2 cellular contexts compared by ENCODE assay signal in the genomic region with DNA sequence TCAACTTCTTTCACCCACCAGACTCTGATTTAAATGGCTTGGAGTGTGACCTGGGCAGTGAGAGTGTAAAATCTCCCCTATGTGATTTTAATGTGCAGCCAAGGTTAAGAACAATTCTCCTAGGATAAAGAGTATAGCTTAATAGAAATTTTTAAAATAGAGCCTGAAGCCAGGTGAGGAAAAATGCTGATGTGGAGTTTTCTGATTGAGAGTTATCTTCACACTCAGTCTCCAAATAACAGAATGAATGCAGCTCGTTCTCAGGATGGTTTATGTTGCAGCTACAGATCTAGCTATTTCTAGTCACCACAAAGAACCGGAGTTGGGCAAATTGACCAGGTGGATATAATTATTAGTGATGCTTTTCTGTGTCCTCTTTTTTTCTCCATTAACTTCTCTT.
TF ChIP-seq lines count a peak whose summit lies in the region.

No MANE protein-coding gene starts in this region.

TF ChIP-seq in HepG2, 621 proteins besides CTCF, POLR2A, EP300 and RAD21 (continued from another document):
- TF ChIP-seq ZBTB1 (CRISPR knock-in tag; IDR thresholded peaks at IDR 0.05; ENCODE audit: borderline replicate concordance) (no peak), CEBPG (CRISPR knock-in tag; IDR thresholded peaks at IDR 0.05) (no peak), MAF1 (CRISPR knock-in tag; IDR thresholded peaks at IDR 0.05; ENCODE audit: borderline replicate concordance) (no peak), HNF4G (IDR thresholded peaks at IDR 0.05; ENCODE audit: borderline replicate concordance, low read depth, low read length) (no peak), HNF4G (CRISPR knock-in tag; IDR thresholded peaks at IDR 0.05; ENCODE audit: borderline replicate concordance, low read depth) (no peak), MTF1 (CRISPR knock-in tag; IDR thresholded peaks at IDR 0.05) (no peak), ZNF768 (CRISPR knock-in tag; IDR thresholded peaks at IDR 0.05) (no peak)
- TF ChIP-seq, protein P1, sequence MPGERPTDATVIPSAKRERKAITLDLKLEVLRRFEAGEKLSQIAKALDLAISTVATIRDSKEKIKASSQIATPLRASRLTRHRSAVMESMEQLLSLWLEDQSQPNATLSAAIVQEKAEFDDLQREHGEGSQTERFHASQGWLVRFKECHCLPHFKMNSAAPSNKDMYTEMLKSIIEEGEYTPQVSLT (CRISPR knock-in tag; IDR thresholded peaks at IDR 0.05; ENCODE audit: borderline replicate concordance, low read depth) = no peak

TF ChIP-seq in K562, 482 proteins besides CTCF, POLR2A, EP300 and RAD21 (continued from another document and continues in another):
- TF ChIP-seq, protein P2, sequence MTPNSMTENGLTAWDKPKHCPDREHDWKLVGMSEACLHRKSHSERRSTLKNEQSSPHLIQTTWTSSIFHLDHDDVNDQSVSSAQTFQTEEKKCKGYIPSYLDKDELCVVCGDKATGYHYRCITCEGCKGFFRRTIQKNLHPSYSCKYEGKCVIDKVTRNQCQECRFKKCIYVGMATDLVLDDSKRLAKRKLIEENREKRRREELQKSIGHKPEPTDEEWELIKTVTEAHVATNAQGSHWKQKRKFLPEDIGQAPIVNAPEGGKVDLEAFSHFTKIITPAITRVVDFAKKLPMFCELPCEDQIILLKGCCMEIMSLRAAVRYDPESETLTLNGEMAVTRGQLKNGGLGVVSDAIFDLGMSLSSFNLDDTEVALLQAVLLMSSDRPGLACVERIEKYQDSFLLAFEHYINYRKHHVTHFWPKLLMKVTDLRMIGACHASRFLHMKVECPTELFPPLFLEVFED (CRISPR knock-in tag; conservative IDR thresholded peaks at IDR 0.05) = no peak
- TF ChIP-seq FOXJ3 (CRISPR knock-in tag; IDR thresholded peaks at IDR 0.05) = no peak
- no peak for TF ChIP-seq NUFIP1 (IDR thresholded peaks at IDR 0.05; ENCODE audit: partially characterized antibody)
- no peak for TF ChIP-seq RFX7 (CRISPR knock-in tag; IDR thresholded peaks at IDR 0.05)
- no peak for TF ChIP-seq SMAD3 (CRISPR knock-in tag; conservative IDR thresholded peaks at IDR 0.05)
- TF ChIP-seq, protein P3, sequence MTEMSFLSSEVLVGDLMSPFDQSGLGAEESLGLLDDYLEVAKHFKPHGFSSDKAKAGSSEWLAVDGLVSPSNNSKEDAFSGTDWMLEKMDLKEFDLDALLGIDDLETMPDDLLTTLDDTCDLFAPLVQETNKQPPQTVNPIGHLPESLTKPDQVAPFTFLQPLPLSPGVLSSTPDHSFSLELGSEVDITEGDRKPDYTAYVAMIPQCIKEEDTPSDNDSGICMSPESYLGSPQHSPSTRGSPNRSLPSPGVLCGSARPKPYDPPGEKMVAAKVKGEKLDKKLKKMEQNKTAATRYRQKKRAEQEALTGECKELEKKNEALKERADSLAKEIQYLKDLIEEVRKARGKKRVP (CRISPR knock-in tag; IDR thresholded peaks at IDR 0.05) = no peak
- no peak for TF ChIP-seq FOS (IDR thresholded peaks at IDR 0.05; ENCODE audit: extremely low read depth, insufficient read length)
- TF ChIP-seq SRSF3 (IDR thresholded peaks at IDR 0.05; ENCODE audit: insufficient read depth, low read length) = no peak
- TF ChIP-seq TRIM28 (IDR thresholded peaks at IDR 0.05) = no peak
- TF ChIP-seq, protein P4, sequence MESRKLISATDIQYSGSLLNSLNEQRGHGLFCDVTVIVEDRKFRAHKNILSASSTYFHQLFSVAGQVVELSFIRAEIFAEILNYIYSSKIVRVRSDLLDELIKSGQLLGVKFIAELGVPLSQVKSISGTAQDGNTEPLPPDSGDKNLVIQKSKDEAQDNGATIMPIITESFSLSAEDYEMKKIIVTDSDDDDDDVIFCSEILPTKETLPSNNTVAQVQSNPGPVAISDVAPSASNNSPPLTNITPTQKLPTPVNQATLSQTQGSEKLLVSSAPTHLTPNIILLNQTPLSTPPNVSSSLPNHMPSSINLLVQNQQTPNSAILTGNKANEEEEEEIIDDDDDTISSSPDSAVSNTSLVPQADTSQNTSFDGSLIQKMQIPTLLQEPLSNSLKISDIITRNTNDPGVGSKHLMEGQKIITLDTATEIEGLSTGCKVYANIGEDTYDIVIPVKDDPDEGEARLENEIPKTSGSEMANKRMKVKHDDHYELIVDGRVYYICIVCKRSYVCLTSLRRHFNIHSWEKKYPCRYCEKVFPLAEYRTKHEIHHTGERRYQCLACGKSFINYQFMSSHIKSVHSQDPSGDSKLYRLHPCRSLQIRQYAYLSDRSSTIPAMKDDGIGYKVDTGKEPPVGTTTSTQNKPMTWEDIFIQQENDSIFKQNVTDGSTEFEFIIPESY (CRISPR knock-in tag; IDR thresholded peaks at IDR 0.05) = no peak
- TF ChIP-seq NCOR1 (IDR thresholded peaks at IDR 0.05) = no peak
- TF ChIP-seq, protein P5, sequence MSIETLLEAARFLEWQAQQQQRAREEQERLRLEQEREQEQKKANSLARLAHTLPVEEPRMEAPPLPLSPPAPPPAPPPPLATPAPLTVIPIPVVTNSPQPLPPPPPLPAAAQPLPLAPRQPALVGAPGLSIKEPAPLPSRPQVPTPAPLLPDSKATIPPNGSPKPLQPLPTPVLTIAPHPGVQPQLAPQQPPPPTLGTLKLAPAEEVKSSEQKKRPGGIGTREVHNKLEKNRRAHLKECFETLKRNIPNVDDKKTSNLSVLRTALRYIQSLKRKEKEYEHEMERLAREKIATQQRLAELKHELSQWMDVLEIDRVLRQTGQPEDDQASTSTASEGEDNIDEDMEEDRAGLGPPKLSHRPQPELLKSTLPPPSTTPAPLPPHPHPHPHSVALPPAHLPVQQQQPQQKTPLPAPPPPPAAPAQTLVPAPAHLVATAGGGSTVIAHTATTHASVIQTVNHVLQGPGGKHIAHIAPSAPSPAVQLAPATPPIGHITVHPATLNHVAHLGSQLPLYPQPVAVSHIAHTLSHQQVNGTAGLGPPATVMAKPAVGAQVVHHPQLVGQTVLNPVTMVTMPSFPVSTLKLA (conservative IDR thresholded peaks at IDR 0.05) = no peak
- TF ChIP-seq, protein P6, sequence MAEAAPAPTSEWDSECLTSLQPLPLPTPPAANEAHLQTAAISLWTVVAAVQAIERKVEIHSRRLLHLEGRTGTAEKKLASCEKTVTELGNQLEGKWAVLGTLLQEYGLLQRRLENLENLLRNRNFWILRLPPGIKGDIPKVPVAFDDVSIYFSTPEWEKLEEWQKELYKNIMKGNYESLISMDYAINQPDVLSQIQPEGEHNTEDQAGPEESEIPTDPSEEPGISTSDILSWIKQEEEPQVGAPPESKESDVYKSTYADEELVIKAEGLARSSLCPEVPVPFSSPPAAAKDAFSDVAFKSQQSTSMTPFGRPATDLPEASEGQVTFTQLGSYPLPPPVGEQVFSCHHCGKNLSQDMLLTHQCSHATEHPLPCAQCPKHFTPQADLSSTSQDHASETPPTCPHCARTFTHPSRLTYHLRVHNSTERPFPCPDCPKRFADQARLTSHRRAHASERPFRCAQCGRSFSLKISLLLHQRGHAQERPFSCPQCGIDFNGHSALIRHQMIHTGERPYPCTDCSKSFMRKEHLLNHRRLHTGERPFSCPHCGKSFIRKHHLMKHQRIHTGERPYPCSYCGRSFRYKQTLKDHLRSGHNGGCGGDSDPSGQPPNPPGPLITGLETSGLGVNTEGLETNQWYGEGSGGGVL (CRISPR knock-in tag; IDR thresholded peaks at IDR 0.05) = no peak
- TF ChIP-seq NFYB (IDR thresholded peaks at IDR 0.05; ENCODE audit: extremely low read depth, insufficient read length) = no peak
- no peak for TF ChIP-seq EP400 (IDR thresholded peaks at IDR 0.05)
- TF ChIP-seq, protein P7, sequence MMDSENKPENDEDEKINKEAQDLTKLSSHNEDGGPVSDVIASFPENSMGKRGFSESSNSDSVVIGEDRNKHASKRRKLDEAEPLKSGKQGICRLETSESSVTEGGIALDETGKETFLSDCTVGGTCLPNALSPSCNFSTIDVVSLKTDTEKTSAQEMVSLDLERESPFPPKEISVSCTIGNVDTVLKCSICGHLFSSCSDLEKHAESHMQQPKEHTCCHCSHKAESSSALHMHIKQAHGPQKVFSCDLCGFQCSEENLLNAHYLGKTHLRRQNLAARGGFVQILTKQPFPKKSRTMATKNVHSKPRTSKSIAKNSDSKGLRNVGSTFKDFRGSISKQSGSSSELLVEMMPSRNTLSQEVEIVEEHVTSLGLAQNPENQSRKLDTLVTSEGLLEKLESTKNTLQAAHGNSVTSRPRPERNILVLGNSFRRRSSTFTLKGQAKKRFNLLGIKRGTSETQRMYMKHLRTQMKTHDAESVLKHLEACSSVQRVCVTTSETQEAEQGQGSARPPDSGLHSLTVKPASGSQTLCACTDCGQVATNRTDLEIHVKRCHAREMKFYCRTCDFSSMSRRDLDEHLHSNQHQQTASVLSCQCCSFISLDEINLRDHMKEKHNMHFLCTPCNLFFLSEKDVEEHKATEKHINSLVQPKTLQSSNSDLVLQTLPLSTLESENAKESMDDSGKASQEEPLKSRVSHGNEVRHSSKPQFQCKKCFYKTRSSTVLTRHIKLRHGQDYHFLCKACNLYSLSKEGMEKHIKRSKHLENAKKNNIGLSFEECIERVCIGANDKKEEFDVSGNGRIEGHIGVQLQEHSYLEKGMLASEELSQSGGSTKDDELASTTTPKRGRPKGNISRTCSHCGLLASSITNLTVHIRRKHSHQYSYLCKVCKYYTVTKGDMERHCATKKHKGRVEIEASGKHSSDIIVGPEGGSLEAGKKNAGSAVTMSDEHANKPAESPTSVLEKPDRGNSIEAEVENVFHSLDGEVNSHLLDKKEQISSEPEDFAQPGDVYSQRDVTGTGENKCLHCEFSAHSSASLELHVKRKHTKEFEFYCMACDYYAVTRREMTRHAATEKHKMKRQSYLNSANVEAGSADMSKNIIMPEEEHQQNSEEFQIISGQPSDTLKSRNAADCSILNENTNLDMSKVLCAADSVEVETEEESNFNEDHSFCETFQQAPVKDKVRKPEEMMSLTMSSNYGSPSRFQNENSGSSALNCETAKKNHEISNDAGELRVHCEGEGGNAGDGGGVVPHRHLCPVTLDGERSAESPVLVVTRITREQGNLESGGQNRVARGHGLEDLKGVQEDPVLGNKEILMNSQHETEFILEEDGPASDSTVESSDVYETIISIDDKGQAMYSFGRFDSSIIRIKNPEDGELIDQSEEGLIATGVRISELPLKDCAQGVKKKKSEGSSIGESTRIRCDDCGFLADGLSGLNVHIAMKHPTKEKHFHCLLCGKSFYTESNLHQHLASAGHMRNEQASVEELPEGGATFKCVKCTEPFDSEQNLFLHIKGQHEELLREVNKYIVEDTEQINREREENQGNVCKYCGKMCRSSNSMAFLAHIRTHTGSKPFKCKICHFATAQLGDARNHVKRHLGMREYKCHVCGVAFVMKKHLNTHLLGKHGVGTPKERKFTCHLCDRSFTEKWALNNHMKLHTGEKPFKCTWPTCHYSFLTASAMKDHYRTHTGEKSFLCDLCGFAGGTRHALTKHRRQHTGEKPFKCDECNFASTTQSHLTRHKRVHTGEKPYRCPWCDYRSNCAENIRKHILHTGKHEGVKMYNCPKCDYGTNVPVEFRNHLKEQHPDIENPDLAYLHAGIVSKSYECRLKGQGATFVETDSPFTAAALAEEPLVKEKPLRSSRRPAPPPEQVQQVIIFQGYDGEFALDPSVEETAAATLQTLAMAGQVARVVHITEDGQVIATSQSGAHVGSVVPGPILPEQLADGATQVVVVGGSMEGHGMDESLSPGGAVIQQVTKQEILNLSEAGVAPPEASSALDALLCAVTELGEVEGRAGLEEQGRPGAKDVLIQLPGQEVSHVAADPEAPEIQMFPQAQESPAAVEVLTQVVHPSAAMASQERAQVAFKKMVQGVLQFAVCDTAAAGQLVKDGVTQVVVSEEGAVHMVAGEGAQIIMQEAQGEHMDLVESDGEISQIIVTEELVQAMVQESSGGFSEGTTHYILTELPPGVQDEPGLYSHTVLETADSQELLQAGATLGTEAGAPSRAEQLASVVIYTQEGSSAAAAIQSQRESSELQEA (IDR thresholded peaks at IDR 0.05; ENCODE audit: low read depth) = no peak
- no peak for TF ChIP-seq RBM22 (IDR thresholded peaks at IDR 0.05; ENCODE audit: low read depth, low read length, poor library complexity, severe bottlenecking)
- TF ChIP-seq, protein P8, sequence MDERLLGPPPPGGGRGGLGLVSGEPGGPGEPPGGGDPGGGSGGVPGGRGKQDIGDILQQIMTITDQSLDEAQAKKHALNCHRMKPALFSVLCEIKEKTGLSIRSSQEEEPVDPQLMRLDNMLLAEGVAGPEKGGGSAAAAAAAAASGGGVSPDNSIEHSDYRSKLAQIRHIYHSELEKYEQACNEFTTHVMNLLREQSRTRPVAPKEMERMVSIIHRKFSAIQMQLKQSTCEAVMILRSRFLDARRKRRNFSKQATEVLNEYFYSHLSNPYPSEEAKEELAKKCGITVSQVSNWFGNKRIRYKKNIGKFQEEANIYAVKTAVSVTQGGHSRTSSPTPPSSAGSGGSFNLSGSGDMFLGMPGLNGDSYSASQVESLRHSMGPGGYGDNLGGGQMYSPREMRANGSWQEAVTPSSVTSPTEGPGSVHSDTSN (CRISPR knock-in tag; IDR thresholded peaks at IDR 0.05; ENCODE audit: low read depth) = no peak
- TF ChIP-seq, protein P8 (tag; conservative IDR thresholded peaks at IDR 0.05; ENCODE audit: low read depth) = no peak
- no peak for TF ChIP-seq CREB1 (IDR thresholded peaks at IDR 0.05)
- TF ChIP-seq CREB1 (CRISPR knock-in tag; IDR thresholded peaks at IDR 0.05) = no peak
- no peak for TF ChIP-seq KDM4B (IDR thresholded peaks at IDR 0.05; ENCODE audit: borderline replicate concordance in 2 of 2, low read depth in 1 of 2)
- no peak for TF ChIP-seq ZNF77 (CRISPR knock-in tag; IDR thresholded peaks at IDR 0.05)
- peak; percentile 45; the same call in 1 of the 2 replicates for TF ChIP-seq C11orf30 (IDR thresholded peaks at IDR 0.05; ENCODE audit: low read depth)
- no peak for TF ChIP-seq CHD4 (IDR thresholded peaks at IDR 0.05; ENCODE audit: insufficient read depth, insufficient replicate concordance, low read depth, low read length, poor library complexity, severe bottlenecking)
- no peak for TF ChIP-seq ZNF217 (CRISPR knock-in tag; IDR thresholded peaks at IDR 0.05)
- TF ChIP-seq SIN3A (IDR thresholded peaks at IDR 0.05; ENCODE audit: borderline replicate concordance in 2 of 2, control insufficient read depth in 1 of 2, low read depth in 2 of 2, low read length in 2 of 2) = no peak
- TF ChIP-seq KDM1A (IDR thresholded peaks at IDR 0.05) = no peak
- TF ChIP-seq MAFF (IDR thresholded peaks at IDR 0.05; ENCODE audit: low read length) = peak; percentile 48
- TF ChIP-seq BRCA1 (IDR thresholded peaks at IDR 0.05) = no peak
- TF ChIP-seq BRCA1 (CRISPR knock-in tag; IDR thresholded peaks at IDR 0.05) = no peak
- TF ChIP-seq IFI16 (CRISPR knock-in tag; IDR thresholded peaks at IDR 0.05) = no peak
- no peak for TF ChIP-seq FOXA3 (CRISPR knock-in tag; conservative IDR thresholded peaks at IDR 0.05 in 1 of 2, IDR thresholded peaks at IDR 0.05 in 1 of 2)
- TF ChIP-seq TSC22D4 (tag; IDR thresholded peaks at IDR 0.05) = no peak
- TF ChIP-seq PML (IDR thresholded peaks at IDR 0.05; ENCODE audit: low read length) = no peak
- TF ChIP-seq MAFK (IDR thresholded peaks at IDR 0.05; ENCODE audit: low read length) = peak; percentile 40; the same call in 1 of the 2 replicates
- no peak for TF ChIP-seq MCM3 (IDR thresholded peaks at IDR 0.05)
- no peak for TF ChIP-seq ZNF253 (CRISPR knock-in tag; conservative IDR thresholded peaks at IDR 0.05)
